8 cellular contexts compared by ENCODE assay signal in genomic region chr19:18373892-18374629, GRCh38. TPM values are rescaled to one million over a fixed set of nuclear protein-coding genes. Genes with fewer than 3 reads are reported as not detected.
A peak's percentile ranks its signal among the peaks of the same experiment; 100 is the strongest.
DNase-seq lines count a peak whose midpoint lies in the region; ATAC-seq and TF ChIP-seq lines count a peak whose summit lies in the region.

No MANE protein-coding gene starts in this region.

- WGBS in HUES64, result 33% methylated on average over 17 of the region's 17 CpGs
- 47% methylated on average over 15 of the region's 17 CpGs for WGBS in SK-N-SH (ENCODE audit: low lambda C conversion rate)
- 24 to 30% methylated on average over 8 to 17 of the region's 17 CpGs for WGBS in body of pancreas, 2 donors

- TF ChIP-seq CTCF in SK-N-SH (IDR thresholded peaks at IDR 0.05), result no peak
- TF ChIP-seq CTCF in body of pancreas (IDR thresholded peaks at IDR 0.05), result no peak

- peak overlapping the region; percentile 2; the same call in 1 of the 2 replicates for H2AFZ ChIP-seq in SK-N-SH (ENCODE audit: low read depth)

- H3K4me1 ChIP-seq in HUES64 (ENCODE audit: insufficient read depth, low read length), result peaks cover 11% of the 10 kb centered on the region; the same call in 1 of the 2 replicates
- H3K4me1 ChIP-seq in SK-N-SH (ENCODE audit: control insufficient read depth in 1 of 2, insufficient read depth in 2 of 2, low read depth in 1 of 2, low read length in 1 of 2), result peaks cover 11 to 14% of the 10 kb centered on the region in 2 experiments; a peak in 2 of 4 replicates
- H3K4me1 ChIP-seq in body of pancreas, result peaks cover 59% of the 10 kb centered on the region
- peaks cover 17% of the 10 kb centered on the region; the same call in 1 of the 2 replicates for H3K4me1 ChIP-seq in iPS-20b (ENCODE audit: insufficient read depth, low read length)
- peaks cover 25% of the 10 kb centered on the region for H3K4me1 ChIP-seq in skeletal muscle satellite cell (ENCODE audit: control insufficient read depth, insufficient read depth, low read length)

- 0 out of 2 replicates have a peak overlapping the region, but pooled peaks have one; percentile 11 for H3K4me2 ChIP-seq in SK-N-SH
- H3K4me2 ChIP-seq in skeletal muscle satellite cell (ENCODE audit: low read length), result peak overlapping the region; percentile 43

- no peaks in the 10 kb centered on the region for H3K27me3 ChIP-seq in HUES64 (ENCODE audit: insufficient read depth, low read length)
- H3K27me3 ChIP-seq in SK-N-SH (ENCODE audit: insufficient read depth), result no peaks in the 10 kb centered on the region
- H3K27me3 ChIP-seq in body of pancreas, result no peaks in the 10 kb centered on the region
- no peaks in the 10 kb centered on the region for H3K27me3 ChIP-seq in iPS-20b (ENCODE audit: insufficient read depth, low read length)
- H3K27me3 ChIP-seq in skeletal muscle satellite cell (ENCODE audit: control insufficient read depth, insufficient read depth, low read length), result no peaks in the 10 kb centered on the region

- H3K36me3 ChIP-seq in HUES64 (ENCODE audit: insufficient read depth, low read length) (no peaks in the 10 kb centered on the region), SK-N-SH (replicated peaks in 1 of 2; ENCODE audit: control insufficient read depth in 1 of 2, insufficient read depth in 2 of 2, low read length in 1 of 2) (no peaks in the 10 kb centered on the region), body of pancreas (replicated peaks in 1 of 2; ENCODE audit: insufficient read depth in 1 of 2, low read depth in 2 of 2) (no peaks in the 10 kb centered on the region), iPS-20b (ENCODE audit: insufficient read depth, low read depth, low read length) (no peaks in the 10 kb centered on the region), skeletal muscle satellite cell (ENCODE audit: insufficient read depth, low read length) (no peaks in the 10 kb centered on the region)

- intact Hi-C loops in body of pancreas (cut with DNase I), result no loop called here

- peak overlapping the region; percentile 58 for H3K9ac ChIP-seq in HUES64 (ENCODE audit: low read depth, low read length)
- H3K9ac ChIP-seq in SK-N-SH, result peak overlapping the region; percentile 49
- peak overlapping the region; percentile 61; the same call in 1 of the 2 replicates for H3K9ac ChIP-seq in iPS-20b (ENCODE audit: low read depth, low read length)
- H3K9ac ChIP-seq in skeletal muscle satellite cell (ENCODE audit: low read depth, low read length), result peak overlapping the region; percentile 70

- POLR2A ChIA-PET in SK-N-SH (lab: Yijun Ruan, JAX), result no interaction called here

- H3K27ac ChIP-seq in HUES64 (ENCODE audit: low read depth, low read length), result peak overlapping the region; percentile 85
- peak overlapping the region; percentile 87 to 92 for H3K27ac ChIP-seq in SK-N-SH (ENCODE audit: low read depth in 2 of 2, low read length in 1 of 2)
- peak overlapping the region; percentile 90 to 97 (median 96) for H3K27ac ChIP-seq in body of pancreas
- peak overlapping the region; percentile 82 for H3K27ac ChIP-seq in iPS-20b (ENCODE audit: low read length)

- no peaks in the 10 kb centered on the region for H4K20me1 ChIP-seq in SK-N-SH (ENCODE audit: insufficient read depth)

- DNase-seq in EL (peak; percentile 99), SK-N-SH (peak; percentile 64), body of pancreas (peak; percentile 81 to 96 (median 90)), NCI-H1930 (lab: John Stamatoyannopoulos, UW) (no peak)

- no peaks in the 10 kb centered on the region for H3K79me2 ChIP-seq in SK-N-SH (ENCODE audit: insufficient read depth)

- peak; percentile 41 to 70; a peak in 3 of 4 replicates for TF ChIP-seq EP300 in SK-N-SH (IDR thresholded peaks at IDR 0.05; ENCODE audit: borderline replicate concordance in 1 of 2, low read depth in 1 of 2, low read length in 1 of 2)

- ATAC-seq in GM21528 (IDR thresholded peaks at IDR 0.05; ENCODE audit: low FRiP score, unreplicated experiment), result peak; percentile 52
- ATAC-seq in body of pancreas, result peak; percentile 74

- H3K9me2 ChIP-seq in SK-N-SH, result no peaks in the 10 kb centered on the region

- no peak for TF ChIP-seq RAD21 in SK-N-SH (IDR thresholded peaks at IDR 0.05; ENCODE audit: low read length)

- H3K4me3 ChIP-seq in HUES64 (ENCODE audit: low read length), result no peak overlapping the region
- no peak overlapping the region for H3K4me3 ChIP-seq in SK-N-SH (ENCODE audit: low read depth in 2 of 2, low read length in 1 of 2)
- no peak overlapping the region for H3K4me3 ChIP-seq in body of pancreas
- no peak overlapping the region for H3K4me3 ChIP-seq in iPS-20b (ENCODE audit: low read length)
- peak overlapping the region; percentile 0 for H3K4me3 ChIP-seq in skeletal muscle satellite cell (ENCODE audit: low read length)

- CTCF ChIA-PET in SK-N-SH (lab: Yijun Ruan, JAX), result interaction anchor here (0.6 to 1.1 kb wide), 3 partner anchors 9 to 36 kb away, joined by 3 to 4 read pairs (median 4); no protein-coding TSS in a partner anchor

- H3K9me3 ChIP-seq in HUES64 (ENCODE audit: insufficient read depth, low read depth, low read length), result no peaks in the 10 kb centered on the region
- H3K9me3 ChIP-seq in SK-N-SH, result no peaks in the 10 kb centered on the region
- no peaks in the 10 kb centered on the region for H3K9me3 ChIP-seq in body of pancreas
- H3K9me3 ChIP-seq in iPS-20b (ENCODE audit: insufficient read depth, low read depth, low read length), result no peaks in the 10 kb centered on the region
- H3K9me3 ChIP-seq in skeletal muscle satellite cell (replicated peaks; ENCODE audit: low read length), result no peaks in the 10 kb centered on the region

- peaks cover 40% of the 10 kb centered on the region for H3F3A ChIP-seq in SK-N-SH (replicated peaks; ENCODE audit: insufficient read depth)

- TF ChIP-seq POLR2A in body of pancreas (IDR thresholded peaks at IDR 0.05), result no peak

TF ChIP-seq in SK-N-SH, 30 proteins besides CTCF, POLR2A, EP300 and RAD21 (continues in another document):
- TF ChIP-seq TEAD4 (IDR thresholded peaks at IDR 0.05; ENCODE audit: borderline replicate concordance, insufficient read depth), result no peak
- no peak for TF ChIP-seq NRF1 (IDR thresholded peaks at IDR 0.05; ENCODE audit: low read depth, low read length)
- peak; percentile 82; the same call in 1 of the 2 replicates for TF ChIP-seq FOSL2 (IDR thresholded peaks at IDR 0.05; ENCODE audit: borderline replicate concordance, low read depth)
- TF ChIP-seq TCF12 (IDR thresholded peaks at IDR 0.05), result peak; percentile 78
- TF ChIP-seq TAF1 (IDR thresholded peaks at IDR 0.05; ENCODE audit: borderline replicate concordance, low read depth, low read length), result peak; percentile 11; the same call in 1 of the 2 replicates
- TF ChIP-seq GABPA (IDR thresholded peaks at IDR 0.05; ENCODE audit: low read depth), result peak; percentile 83
- peak; percentile 34; the same call in 1 of the 2 replicates for TF ChIP-seq POLR2AphosphoS5 (IDR thresholded peaks at IDR 0.05; ENCODE audit: low read depth, low read length)
- TF ChIP-seq YY1 (IDR thresholded peaks at IDR 0.05; ENCODE audit: low read depth), result no peak
- peak; percentile 58; the same call in 1 of the 2 replicates for TF ChIP-seq NFIC (IDR thresholded peaks at IDR 0.05; ENCODE audit: borderline replicate concordance)
- no peak for TF ChIP-seq RFX5 (IDR thresholded peaks at IDR 0.05; ENCODE audit: low read length)
- TF ChIP-seq ELF1 (IDR thresholded peaks at IDR 0.05), result no peak; the same call in none of the 2 replicates
- peak; percentile 99 for TF ChIP-seq MAX (IDR thresholded peaks at IDR 0.05; ENCODE audit: low read depth)

RNA-seq across cellular contexts. Expression of gene GDF15, which starts 11.9 kb away (rescaled TPM):
- 3.7 TPM for polyA plus RNA-seq in HUES64 (2013, experiment 1 of 2)
- polyA plus RNA-seq in HUES64 (2013, experiment 2 of 2), result 4.2 TPM
- 74.1 and 129 TPM in 2 replicates for polyA plus RNA-seq in SK-N-SH (2012; rRNA removed)
- polyA plus RNA-seq in SK-N-SH (2012; cell fraction: cytosol; rRNA removed), result 48.5 and 76.8 TPM in 2 replicates
- 193 and 251 TPM in 2 replicates for polyA plus RNA-seq in SK-N-SH (2012; cell fraction: nucleus; rRNA removed)
- total RNA-seq in body of pancreas, result 10 to 100 TPM; 40.5 to 86.1 TPM
- total RNA-seq in skeletal muscle satellite cell (2012; rRNA removed), result 11.1 and 73.8 TPM in 2 replicates

RNA-seq across cellular contexts. Expression of gene LRRC25, which starts 23.4 kb away (rescaled TPM):
- polyA plus RNA-seq in HUES64 (2013, experiment 1 of 2), result 0.10 TPM
- polyA plus RNA-seq in HUES64 (2013, experiment 2 of 2), result not detected
- not detected in 2 replicates for polyA plus RNA-seq in SK-N-SH (2012; rRNA removed)
- not detected in 2 replicates for polyA plus RNA-seq in SK-N-SH (2012; cell fraction: cytosol; rRNA removed)
- not detected in 2 replicates for polyA plus RNA-seq in SK-N-SH (2012; cell fraction: nucleus; rRNA removed)
- 1 to 10 TPM in 1 of 2 donors, not detected in 1; 4.4 TPM for total RNA-seq in body of pancreas
- total RNA-seq in skeletal muscle satellite cell (2012; rRNA removed), result not detected in 2 replicates

RNA-seq across cellular contexts. Expression of gene PGPEP1, which starts 33.7 kb away (rescaled TPM):
- 12.6 TPM for polyA plus RNA-seq in HUES64 (2013, experiment 1 of 2)
- polyA plus RNA-seq in HUES64 (2013, experiment 2 of 2), result 15.8 TPM
- polyA plus RNA-seq in SK-N-SH (2012; rRNA removed), result 13.8 and 13.9 TPM in 2 replicates
- 6.6 and 6.9 TPM in 2 replicates for polyA plus RNA-seq in SK-N-SH (2012; cell fraction: cytosol; rRNA removed)
- 29.5 and 30.2 TPM in 2 replicates for polyA plus RNA-seq in SK-N-SH (2012; cell fraction: nucleus; rRNA removed)
- total RNA-seq in body of pancreas, result 10 to 100 TPM; 22.1 to 37.6 TPM
- total RNA-seq in skeletal muscle satellite cell (2012; rRNA removed), result 8.7 and 13.7 TPM in 2 replicates

RNA-seq across cellular contexts. Expression of gene SSBP4, which starts 45.1 kb away (rescaled TPM):
- 35.2 TPM for polyA plus RNA-seq in HUES64 (2013, experiment 1 of 2)
- polyA plus RNA-seq in HUES64 (2013, experiment 2 of 2), result 53.3 TPM
- 22.5 and 24.9 TPM in 2 replicates for polyA plus RNA-seq in SK-N-SH (2012; rRNA removed)
- polyA plus RNA-seq in SK-N-SH (2012; cell fraction: cytosol; rRNA removed), result 12.4 and 23.4 TPM in 2 replicates
- polyA plus RNA-seq in SK-N-SH (2012; cell fraction: nucleus; rRNA removed), result 89.0 and 178 TPM in 2 replicates
- total RNA-seq in body of pancreas, result 10 to 100 TPM; 50.1 to 63.9 TPM
- total RNA-seq in skeletal muscle satellite cell (2012; rRNA removed), result 72.2 and 73.2 TPM in 2 replicates

RNA-seq across cellular contexts. Expression of gene LSM4, which starts 51.2 kb away (rescaled TPM):
- polyA plus RNA-seq in HUES64 (2013, experiment 1 of 2), result 248 TPM
- polyA plus RNA-seq in HUES64 (2013, experiment 2 of 2), result 269 TPM
- polyA plus RNA-seq in SK-N-SH (2012; rRNA removed), result 235 and 277 TPM in 2 replicates
- polyA plus RNA-seq in SK-N-SH (2012; cell fraction: cytosol; rRNA removed), result 193 and 249 TPM in 2 replicates
- polyA plus RNA-seq in SK-N-SH (2012; cell fraction: nucleus; rRNA removed), result 104 and 192 TPM in 2 replicates
- total RNA-seq in body of pancreas, result 10 to 100 TPM; 45.7 to 94.6 TPM
- total RNA-seq in skeletal muscle satellite cell (2012; rRNA removed), result 146 and 166 TPM in 2 replicates

Comparison
In these comparisons a context has a peak if more than half of its experiments do, and no peak if none do; other contexts are left out.
1. DNase-seq: peak in EL (single experiment), SK-N-SH (single experiment) and body of pancreas (4 of 4); none in NCI-H1930 (0 of 2).
2. Peak in every context shown above with its lines, with median percentiles within 50 percentile points of each other: H3K27ac ChIP-seq and H3K9ac ChIP-seq.